8 cellular contexts compared by ENCODE assay signal in the genomic region with DNA sequence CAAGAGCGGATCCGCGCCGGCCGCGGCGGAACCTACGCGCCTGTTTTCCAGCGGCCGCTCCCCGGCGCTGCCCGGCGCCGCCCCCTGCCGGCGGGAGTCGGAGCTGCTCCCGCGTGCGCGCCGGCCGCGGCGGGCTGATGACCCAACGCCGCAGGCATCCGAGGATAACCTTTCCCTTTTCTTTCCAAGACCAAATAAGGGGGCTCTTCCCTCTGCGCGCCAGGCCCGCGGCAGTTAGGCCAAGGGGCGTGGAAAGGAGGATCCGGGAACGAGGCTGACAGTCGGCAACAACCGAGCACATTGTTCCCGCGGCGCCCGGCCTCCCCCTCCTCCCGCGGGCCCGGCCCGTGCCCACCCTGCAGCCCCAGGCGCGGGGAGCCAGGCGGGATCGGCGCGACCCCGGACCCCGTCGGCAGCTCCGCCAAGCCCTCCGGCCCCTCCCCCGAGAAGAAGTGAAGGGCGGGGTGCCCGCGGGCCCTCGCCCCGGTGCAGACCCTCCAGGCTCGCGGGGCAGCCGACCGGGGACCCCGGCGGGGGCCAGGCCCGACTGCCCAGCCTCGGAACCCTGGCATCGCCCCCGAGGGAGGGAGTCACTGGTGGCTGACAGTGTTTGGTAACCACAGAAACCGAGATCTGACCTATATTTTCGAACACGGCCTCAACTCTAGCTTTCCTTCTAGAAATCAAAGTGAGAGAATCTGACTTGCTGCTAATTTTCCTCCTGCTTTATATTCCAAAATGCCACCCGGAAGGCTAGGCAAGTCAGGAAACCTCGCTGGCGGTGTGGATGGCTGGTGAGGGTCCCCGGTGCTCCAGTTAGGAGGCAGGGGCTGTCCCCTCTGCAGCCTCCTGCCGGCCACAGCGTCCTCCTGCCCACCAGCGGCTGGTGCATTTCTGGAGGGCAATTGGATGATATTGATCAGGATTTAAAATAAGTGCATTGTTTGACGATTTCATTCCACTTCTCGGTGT. TPM values are rescaled to one million over a fixed set of nuclear protein-coding genes. Genes with fewer than 3 reads are reported as not detected.
DNase-seq lines count a peak whose midpoint lies in the region; ATAC-seq and TF ChIP-seq lines count a peak whose summit lies in the region.

No MANE protein-coding gene starts in this region.

- no peaks in the 10 kb centered on the region for H3K9me3 Mint-ChIP-seq in activated naive CD8-positive, alpha-beta T cell treated with anti-CD3 and anti-CD28 coated beads, Interleukin-2, amount 50 U/mL, for 24 hours

- H3K4me1 ChIP-seq in SJCRH30 (no peaks in the 10 kb centered on the region), upper lobe of left lung (peaks cover 16 to 21% (median 16%) of the 10 kb centered on the region in 4 donors)

- TF ChIP-seq POLR2A in upper lobe of left lung (IDR thresholded peaks at IDR 0.05), result no peak

- ATAC-seq in GM19395 (IDR thresholded peaks at IDR 0.05; ENCODE audit: unreplicated experiment) (peak; percentile 59), HG03565 (IDR thresholded peaks at IDR 0.05; ENCODE audit: unreplicated experiment) (peak; percentile 82), Right ventricle myocardium superior (ENCODE audit: poor library complexity) (peak; percentile 90), omental fat pad (ENCODE audit: low FRiP score) (peak; percentile 96), upper lobe of left lung (ENCODE audit: low FRiP score in 2 of 2) (peak; percentile 80 to 96)
- ATAC-seq in activated naive CD8-positive, alpha-beta T cell treated with anti-CD3 and anti-CD28 coated beads, Interleukin-2, amount 50 U/mL, for 24 hours, result peak; percentile 68

- peaks cover 35% of the 10 kb centered on the region for H3K27me3 Mint-ChIP-seq in activated naive CD8-positive, alpha-beta T cell treated with anti-CD3 and anti-CD28 coated beads, Interleukin-2, amount 50 U/mL, for 24 hours

- peaks cover 4% of the 10 kb centered on the region for H3K4me1 Mint-ChIP-seq in activated naive CD8-positive, alpha-beta T cell treated with anti-CD3 and anti-CD28 coated beads, Interleukin-2, amount 50 U/mL, for 24 hours

- DNase-seq in CD1c-positive myeloid dendritic cell (ENCODE audit: extremely low spot score) (peak; percentile 69), SJCRH30 (peak; percentile 88 to 90), Right ventricle myocardium superior (peak; percentile 84), omental fat pad (ENCODE audit: low spot score) (peak; percentile 39), upper lobe of left lung (peak; percentile 67 to 96)
- peak; percentile 63 for DNase-seq in activated naive CD8-positive, alpha-beta T cell treated with anti-CD3 and anti-CD28 coated beads, Interleukin-2, amount 50 U/mL, for 24 hours

- H3K36me3 Mint-ChIP-seq in activated naive CD8-positive, alpha-beta T cell treated with anti-CD3 and anti-CD28 coated beads, Interleukin-2, amount 50 U/mL, for 24 hours (ENCODE audit: low read depth), result no peaks in the 10 kb centered on the region

- H3K27ac Mint-ChIP-seq in activated naive CD8-positive, alpha-beta T cell treated with anti-CD3 and anti-CD28 coated beads, Interleukin-2, amount 50 U/mL, for 24 hours, result no peak overlapping the region

- WGBS in upper lobe of left lung, 2 donors, result 12 to 13% methylated on average over 21 to 42 of the region's 86 CpGs

- TF ChIP-seq CTCF in omental fat pad (IDR thresholded peaks at IDR 0.05) (peak in 2 of 3 donors; percentile 37 to 76), upper lobe of left lung (IDR thresholded peaks at IDR 0.05) (peak; percentile 86 to 95 (median 92))

- peak overlapping the region; percentile 63 for H3K4me3 Mint-ChIP-seq in activated naive CD8-positive, alpha-beta T cell treated with anti-CD3 and anti-CD28 coated beads, Interleukin-2, amount 50 U/mL, for 24 hours

- H3K36me3 ChIP-seq in SJCRH30, result no peaks in the 10 kb centered on the region
- no peaks in the 10 kb centered on the region for H3K36me3 ChIP-seq in upper lobe of left lung

- H3K9me3 ChIP-seq in SJCRH30 (replicated peaks) (no peaks in the 10 kb centered on the region), upper lobe of left lung (no peaks in the 10 kb centered on the region)

- intact Hi-C loops in Right ventricle myocardium superior (cut with DNase I), result loop anchor here (5.0 to 10.0 kb wide), 3 partner anchors 107 to 414 kb away; partner anchors contain the start of gene IGF1R

- H3K4me3 ChIP-seq in SJCRH30, result peak overlapping the region; percentile 74
- H3K4me3 ChIP-seq in upper lobe of left lung, result peak overlapping the region; percentile 0 to 56 (median 42)

- H3K27me3 ChIP-seq in SJCRH30 (peaks cover 5% of the 10 kb centered on the region; the same call in 1 of the 2 replicates), upper lobe of left lung (peaks cover 0 to 3% (median 0%) of the 10 kb centered on the region in 4 donors)

- TF ChIP-seq EP300 in upper lobe of left lung (IDR thresholded peaks at IDR 0.05), result no peak

- H3K27ac ChIP-seq in SJCRH30 (peak overlapping the region; percentile 70), upper lobe of left lung (peak overlapping the region; percentile 44 to 78 (median 53))

RNA-seq across cellular contexts. Expression of gene SYNM, which starts 45.6 kb away (rescaled TPM):
- total RNA-seq in SJCRH30 (2014; rRNA removed; shearing (Covaris generic)), result 22.8 and 23.7 TPM in 2 replicates
- 295 TPM for total RNA-seq in Right ventricle myocardium superior
- 10 to 100 TPM; 13.6 to 49.7 (median 37.5) TPM for total RNA-seq in omental fat pad
- 10 to 100 TPM in 5 of 6 donors, 1 to 10 TPM in 1; 8.2 to 50.1 (median 19.1) TPM for total RNA-seq in upper lobe of left lung

RNA-seq across cellular contexts. Expression of gene PGPEP1L, which starts 51.7 kb away (rescaled TPM):
- total RNA-seq in SJCRH30 (2014; rRNA removed; shearing (Covaris generic)), result 0.25 TPM in 1 of 2 replicates, not detected in the other
- total RNA-seq in Right ventricle myocardium superior, result 0.38 TPM
- total RNA-seq in omental fat pad, result not detected
- total RNA-seq in upper lobe of left lung, result not detected

Comparison
In these comparisons a context has a peak if more than half of its experiments do, and no peak if none do; other contexts are left out.
1. Peak in every context shown above with its lines: DNase-seq, ATAC-seq, H3K4me3 ChIP-seq and H3K27ac ChIP-seq.
2. DNase-seq: peak in every context shown above with its lines; median percentile 89 in SJCRH30; 84 in Right ventricle myocardium superior; 82 in upper lobe of left lung; 69 in CD1c-positive myeloid dendritic cell; 63 in activated naive CD8-positive, alpha-beta T cell treated with anti-CD3 and anti-CD28 coated beads, Interleukin-2, amount 50 U/mL, for 24 hours; 39 in omental fat pad.